Comparison of ENCODE assay signal across 10 cellular contexts in the genomic region with DNA sequence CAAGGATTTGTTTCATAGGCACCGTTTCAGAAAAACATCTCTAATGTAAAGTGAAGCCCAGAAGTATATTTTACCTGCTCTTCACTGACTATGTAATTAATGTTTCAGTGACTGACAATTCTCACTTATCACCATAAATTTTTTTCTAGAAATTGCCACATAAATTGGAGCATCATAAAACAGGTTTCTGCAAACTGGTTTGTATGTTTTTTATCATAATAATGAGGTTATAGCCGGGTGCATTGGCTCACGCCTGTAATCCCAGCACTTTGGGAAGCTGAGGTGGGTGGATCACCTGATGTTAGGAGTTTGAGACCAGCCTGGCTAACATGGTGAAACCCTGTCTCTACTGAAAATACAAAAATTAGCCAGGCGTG. TPM values are rescaled to one million over a fixed set of nuclear protein-coding genes. Genes with fewer than 3 reads are reported as not detected.
DNase-seq lines count a peak whose midpoint lies in the region; ATAC-seq, FAIRE-seq and TF ChIP-seq lines count a peak whose summit lies in the region.
"Had no signal": no experiment of that assay in that cellular context is flagged by ENCODE, and none has a peak within 500 bp of the region (broad histone marks: within the 10 kb centered on the region; RNA-seq: fewer than 3 reads in every experiment).

No MANE protein-coding gene starts in this region.

- no peak overlapping the region for H2BK5ac ChIP-seq in mesendoderm (ENCODE audit: low read length)

- WGBS in mesendoderm (ENCODE audit: extremely low coverage, insufficient coverage, low lambda C conversion rate) = no CpG with 5 or more reads among the region's 4 CpGs

- no peaks in the 10 kb centered on the region for H3K9me3 Mint-ChIP-seq in natural killer cell treated with Interleukin-12 subunit alpha and Interleukin-12 subunit beta and Interleukin-15 and Interleukin-18, amount 100 ng/mL, for 72 hours
- H3K9me3 Mint-ChIP-seq in natural killer cell = no peaks in the 10 kb centered on the region
- no peaks in the 10 kb centered on the region for H3K9me3 Mint-ChIP-seq in activated CD8-positive, alpha-beta T cell treated with anti-CD3 and anti-CD28 coated beads, Interleukin-2, amount 10 ng/mL, durations not matched to agents 7 days and 5 days (ENCODE audit: insufficient read depth)

- no peaks in the 10 kb centered on the region for H3K79me1 ChIP-seq in mesendoderm (ENCODE audit: low read length)

- H3K4me1 ChIP-seq in mesendoderm (ENCODE audit: control insufficient read depth, low read depth, low read length) = peaks cover 16% of the 10 kb centered on the region
- H3K4me1 ChIP-seq in uterus = no peaks in the 10 kb centered on the region

- no peak overlapping the region for H4K5ac ChIP-seq in mesendoderm (ENCODE audit: low read length)

- peaks cover 23 to 25% of the 10 kb centered on the region in 2 donors for H3K27me3 Mint-ChIP-seq in natural killer cell treated with Interleukin-12 subunit alpha and Interleukin-12 subunit beta and Interleukin-15 and Interleukin-18, amount 100 ng/mL, for 72 hours
- H3K27me3 Mint-ChIP-seq in natural killer cell (ENCODE audit: low read depth in 2 of 2) = peaks cover 8 to 29% of the 10 kb centered on the region in 2 donors
- no peaks in the 10 kb centered on the region for H3K27me3 Mint-ChIP-seq in activated CD8-positive, alpha-beta T cell treated with anti-CD3 and anti-CD28 coated beads, Interleukin-2, amount 10 ng/mL, durations not matched to agents 7 days and 5 days (ENCODE audit: low read depth)

- CTCF ChIA-PET in activated CD8-positive, alpha-beta T cell treated with anti-CD3 and anti-CD28 coated beads, Interleukin-2, amount 10 ng/mL, durations not matched to agents 7 days and 5 days (lab: Charles Lee) = interaction anchor here (0.8 to 5.1 kb wide), 13 partner anchors 8 to 312 kb away, joined by 3 to 51 read pairs (median 6); a partner anchor contains a TSS

- no peak overlapping the region for H3K4me2 ChIP-seq in mesendoderm (ENCODE audit: low read length)

- H3K56ac ChIP-seq in mesendoderm (ENCODE audit: low read length) = no peak overlapping the region

- no peak for DNase-seq in natural killer cell treated with Interleukin-12 subunit alpha and Interleukin-12 subunit beta and Interleukin-15 and Interleukin-18, amount 100 ng/mL, for 72 hours (ENCODE audit: low spot score)
- DNase-seq in natural killer cell (no peak), mesendoderm (no peak), uterus (no peak), D721Med (ENCODE audit: insufficient read length, low spot score) (no peak)
- DNase-seq in activated CD8-positive, alpha-beta T cell treated with anti-CD3 and anti-CD28 coated beads, Interleukin-2, amount 10 ng/mL, durations not matched to agents 7 days and 5 days = no peak
- no peak for DNase-seq in stimulated activated CD4-positive, alpha-beta T cell treated with anti-CD3 and anti-CD28 coated beads, Interleukin-4, amount 100 ng/mL, for 24 hours
- DNase-seq: stimulated activated CD4-positive, alpha-beta T cell treated with anti-CD3 and anti-CD28 coated beads, Interleukin-12 subunit alpha, Interleukin-12 subunit beta, amount 100 ng/mL, for 4 hours had no signal

- H3K27ac ChIP-seq in mesendoderm (ENCODE audit: low read depth, low read length) = no peak overlapping the region
- peak overlapping the region; percentile 72 to 73 for H3K27ac ChIP-seq in uterus

- H2BK15ac ChIP-seq in mesendoderm (replicated peaks; ENCODE audit: low read depth) = no peak overlapping the region

- no peak overlapping the region for H2BK120ac ChIP-seq in mesendoderm (ENCODE audit: low read depth, low read length)

- H3K4me3 ChIP-seq in mesendoderm (ENCODE audit: low read length) = no peak overlapping the region
- H3K4me3 ChIP-seq in uterus = no peak overlapping the region

- no peak overlapping the region for H3K23ac ChIP-seq in mesendoderm (ENCODE audit: low read length)

- H3K36me3 ChIP-seq in mesendoderm (ENCODE audit: control insufficient read depth, insufficient read depth, low read length) (no peaks in the 10 kb centered on the region), uterus (no peaks in the 10 kb centered on the region)

- no peak for TF ChIP-seq CTCF in natural killer cell (IDR thresholded peaks at IDR 0.05)
- no peak for TF ChIP-seq CTCF in uterus (IDR thresholded peaks at IDR 0.05)
- no peak for TF ChIP-seq CTCF in D721Med (IDR thresholded peaks at IDR 0.05; ENCODE audit: insufficient read depth, missing control alignments)

- H3K4me1 Mint-ChIP-seq in natural killer cell treated with Interleukin-12 subunit alpha and Interleukin-12 subunit beta and Interleukin-15 and Interleukin-18, amount 100 ng/mL, for 72 hours (ENCODE audit: low read depth in 2 of 2) = peaks cover 32 to 34% of the 10 kb centered on the region in 2 donors
- H3K4me1 Mint-ChIP-seq in natural killer cell = peaks cover 39 to 50% of the 10 kb centered on the region in 2 donors
- H3K4me1 Mint-ChIP-seq in activated CD8-positive, alpha-beta T cell treated with anti-CD3 and anti-CD28 coated beads, Interleukin-2, amount 10 ng/mL, durations not matched to agents 7 days and 5 days (ENCODE audit: low read depth) = peaks cover 82% of the 10 kb centered on the region

- TF ChIP-seq POLR2A in uterus (IDR thresholded peaks at IDR 0.05) = no peak

- intact Hi-C loops in natural killer cell (cut with micrococcal nuclease) = no loop called here
- intact Hi-C loops in uterus (cut with DNase I; ENCODE audit: low total_unique reads) = no loop called here

- H3K27me3 ChIP-seq in mesendoderm (ENCODE audit: insufficient read depth, low read length, poor library complexity) (no peaks in the 10 kb centered on the region), uterus (no peaks in the 10 kb centered on the region)

- H4K8ac ChIP-seq in mesendoderm (ENCODE audit: low read depth, low read length) = no peak overlapping the region

- POLR2A ChIA-PET in activated CD8-positive, alpha-beta T cell treated with anti-CD3 and anti-CD28 coated beads, Interleukin-2, amount 10 ng/mL, durations not matched to agents 7 days and 5 days (lab: Charles Lee) = interaction anchor here (1.1 to 5.5 kb wide), 8 partner anchors 13 to 266 kb away, joined by 3 to 66 read pairs (median 4); a partner anchor contains a TSS

- H3K4ac ChIP-seq in mesendoderm (ENCODE audit: low read depth, low read length) = no peak overlapping the region

- peak overlapping the region; percentile 82 for H3K4me3 Mint-ChIP-seq in natural killer cell treated with Interleukin-12 subunit alpha and Interleukin-12 subunit beta and Interleukin-15 and Interleukin-18, amount 100 ng/mL, for 72 hours
- H3K4me3 Mint-ChIP-seq in natural killer cell = no peak overlapping the region
- peak overlapping the region; percentile 76 for H3K4me3 Mint-ChIP-seq in activated CD8-positive, alpha-beta T cell treated with anti-CD3 and anti-CD28 coated beads, Interleukin-2, amount 10 ng/mL, durations not matched to agents 7 days and 5 days

- FAIRE-seq in D721Med (lab: Jason Lieb, UNC) = no peak
- FAIRE-seq: H1 had no signal

- H3K9ac ChIP-seq in mesendoderm (ENCODE audit: low read length) = no peak overlapping the region

- H3K9me3 ChIP-seq in uterus = no peaks in the 10 kb centered on the region

- H3K18ac ChIP-seq in mesendoderm (ENCODE audit: low read length) = peak overlapping the region; percentile 64

- no peak overlapping the region for H2AK5ac ChIP-seq in mesendoderm (ENCODE audit: low read length)

- no peaks in the 10 kb centered on the region for H3K79me2 ChIP-seq in mesendoderm (ENCODE audit: control insufficient read depth, insufficient read depth, low read length)

- ATAC-seq in natural killer cell treated with Interleukin-12 subunit alpha and Interleukin-12 subunit beta and Interleukin-15 and Interleukin-18, amount 100 ng/mL, for 72 hours = no peak
- no peak for ATAC-seq in natural killer cell
- no peak for ATAC-seq in activated CD8-positive, alpha-beta T cell treated with anti-CD3 and anti-CD28 coated beads, Interleukin-2, amount 10 ng/mL, durations not matched to agents 7 days and 5 days
- no peak for ATAC-seq in GM21737 (IDR thresholded peaks at IDR 0.05; ENCODE audit: unreplicated experiment)

- peak overlapping the region; percentile 80 to 87 for H3K27ac Mint-ChIP-seq in natural killer cell treated with Interleukin-12 subunit alpha and Interleukin-12 subunit beta and Interleukin-15 and Interleukin-18, amount 100 ng/mL, for 72 hours
- peak overlapping the region in 1 of 2 donors; percentile 86 for H3K27ac Mint-ChIP-seq in natural killer cell
- peak overlapping the region; percentile 99 for H3K27ac Mint-ChIP-seq in activated CD8-positive, alpha-beta T cell treated with anti-CD3 and anti-CD28 coated beads, Interleukin-2, amount 10 ng/mL, durations not matched to agents 7 days and 5 days

- no peaks in the 10 kb centered on the region for H3K36me3 Mint-ChIP-seq in natural killer cell treated with Interleukin-12 subunit alpha and Interleukin-12 subunit beta and Interleukin-15 and Interleukin-18, amount 100 ng/mL, for 72 hours
- no peaks in the 10 kb centered on the region for H3K36me3 Mint-ChIP-seq in natural killer cell
- peaks cover 3% of the 10 kb centered on the region for H3K36me3 Mint-ChIP-seq in activated CD8-positive, alpha-beta T cell treated with anti-CD3 and anti-CD28 coated beads, Interleukin-2, amount 10 ng/mL, durations not matched to agents 7 days and 5 days (ENCODE audit: low read depth)

RNA-seq across cellular contexts. Expression of a gene that starts 39.4 kb away (rescaled TPM):
- total RNA-seq in natural killer cell treated with Interleukin-12 subunit alpha and Interleukin-12 subunit beta and Interleukin-15 and Interleukin-18, amount 100 ng/mL, for 72 hours = 10 to 100 TPM; 11.7 to 19.8 TPM
- total RNA-seq in natural killer cell = 10 to 100 TPM; 13.1 to 22.2 (median 14.9) TPM
- total RNA-seq in activated CD8-positive, alpha-beta T cell treated with anti-CD3 and anti-CD28 coated beads, Interleukin-2, amount 10 ng/mL, durations not matched to agents 7 days and 5 days = 10 to 100 TPM; 51.3 to 52.4 TPM
- 62.6 TPM for polyA plus RNA-seq in mesendoderm (2013, experiment 1 of 2)
- 61.6 TPM for polyA plus RNA-seq in mesendoderm (2013, experiment 2 of 2)
- 100 to 1,000 TPM; 123 to 220 (median 131) TPM for total RNA-seq in uterus
